ENCODE assay signal across 8 cellular contexts in genomic region chr19:41352609-41353465, GRCh38. TPM values are rescaled to one million over a fixed set of nuclear protein-coding genes. Genes with fewer than 3 reads are reported as not detected.
A peak's percentile ranks its signal among the peaks of the same experiment; 100 is the strongest.
DNase-seq lines count a peak whose midpoint lies in the region; ATAC-seq and TF ChIP-seq lines count a peak whose summit lies in the region.

No MANE protein-coding gene starts in this region.

- no peaks in the 10 kb centered on the region for H3K9me3 Mint-ChIP-seq in activated T-helper 1 cell treated with anti-CD3 and anti-CD28 coated beads, Interleukin-12 subunit alpha, Interleukin-12 subunit beta, Interleukin-2, Interleukin-4 antibody, amounts not matched to agents 30 ng/mL and 10 ng/mL and 1 ng/mL, durations not matched to agents 14 hours and 24 hours and 36 hours

- DNase-seq in ACHN (peak; percentile 71), PC-9 (peak in 1 of 2 experiments; percentile 73), foreskin fibroblast (peak in 1 of 2 donors; percentile 79)
- DNase-seq in activated T-helper 1 cell treated with anti-CD3 and anti-CD28 coated beads, Interleukin-12 subunit alpha, Interleukin-12 subunit beta, Interleukin-2, Interleukin-4 antibody, amounts not matched to agents 30 ng/mL and 10 ng/mL and 1 ng/mL, durations not matched to agents 14 hours and 24 hours and 36 hours (ENCODE audit: low spot score), result peak; percentile 70

- H3K9me2 ChIP-seq in PC-9 (ENCODE audit: insufficient read depth), result no peaks in the 10 kb centered on the region

- no peaks in the 10 kb centered on the region for H3K9me3 ChIP-seq in PC-9 (ENCODE audit: insufficient read depth, low read depth)
- no peaks in the 10 kb centered on the region for H3K9me3 ChIP-seq in neutrophil
- no peaks in the 10 kb centered on the region for H3K9me3 ChIP-seq in thymus (ENCODE audit: control insufficient read depth)

- ATAC-seq in HG03520 (IDR thresholded peaks at IDR 0.05; ENCODE audit: unreplicated experiment), result no peak

- H3K4me1 ChIP-seq in PC-9 (replicated peaks; ENCODE audit: insufficient read depth) (peaks cover 15% of the 10 kb centered on the region), neutrophil (ENCODE audit: control insufficient read depth in 1 of 2, insufficient read depth in 1 of 2, low read depth in 1 of 2, low read length in 1 of 2) (peaks cover 73 to 80% of the 10 kb centered on the region in 2 experiments), thymus (ENCODE audit: control insufficient read depth, insufficient read depth, low read length) (peaks cover 18% of the 10 kb centered on the region)

- H3K4me3 Mint-ChIP-seq in activated T-helper 1 cell treated with anti-CD3 and anti-CD28 coated beads, Interleukin-12 subunit alpha, Interleukin-12 subunit beta, Interleukin-2, Interleukin-4 antibody, amounts not matched to agents 30 ng/mL and 10 ng/mL and 1 ng/mL, durations not matched to agents 14 hours and 24 hours and 36 hours, result peak overlapping the region; percentile 95

- H4K20me1 ChIP-seq in PC-9 (ENCODE audit: insufficient read depth), result no peaks in the 10 kb centered on the region

- peak overlapping the region; percentile 95 for H3K27ac Mint-ChIP-seq in activated T-helper 1 cell treated with anti-CD3 and anti-CD28 coated beads, Interleukin-12 subunit alpha, Interleukin-12 subunit beta, Interleukin-2, Interleukin-4 antibody, amounts not matched to agents 30 ng/mL and 10 ng/mL and 1 ng/mL, durations not matched to agents 14 hours and 24 hours and 36 hours

- H3K4me3 ChIP-seq in PC-9 (peak overlapping the region; percentile 80), foreskin fibroblast (ENCODE audit: low read depth in 1 of 2, low read length in 2 of 2) (peak overlapping the region; percentile 83 to 84), neutrophil (ENCODE audit: low read depth in 1 of 2, low read length in 1 of 2) (peak overlapping the region; percentile 98 to 100), thymus (ENCODE audit: low read length) (peak overlapping the region; percentile 90)

- peak; percentile 60 for TF ChIP-seq CTCF in PC-9 (conservative IDR thresholded peaks at IDR 0.05)
- TF ChIP-seq CTCF in foreskin fibroblast (IDR thresholded peaks at IDR 0.05; ENCODE audit: low read depth, low read length), result peak; percentile 51
- peak; percentile 78 for TF ChIP-seq CTCF in neutrophil (IDR thresholded peaks at IDR 0.05)

- H2AFZ ChIP-seq in PC-9, result peak overlapping the region; percentile 74

- H3K4me2 ChIP-seq in PC-9, result peak overlapping the region; percentile 98

- H3F3A ChIP-seq in PC-9 (ENCODE audit: insufficient read depth, low read depth), result peaks cover 15% of the 10 kb centered on the region; the same call in 1 of the 2 replicates

- H3K27me3 Mint-ChIP-seq in activated T-helper 1 cell treated with anti-CD3 and anti-CD28 coated beads, Interleukin-12 subunit alpha, Interleukin-12 subunit beta, Interleukin-2, Interleukin-4 antibody, amounts not matched to agents 30 ng/mL and 10 ng/mL and 1 ng/mL, durations not matched to agents 14 hours and 24 hours and 36 hours (ENCODE audit: insufficient read depth), result no peaks in the 10 kb centered on the region

- H3K79me2 ChIP-seq in PC-9 (ENCODE audit: low read depth), result no peaks in the 10 kb centered on the region; the same call in 1 of the 2 replicates

- H3K27ac ChIP-seq in PC-9 (no peak overlapping the region), neutrophil (peak overlapping the region; percentile 98), thymus (ENCODE audit: low read depth) (peak overlapping the region; percentile 89)

- intact Hi-C loops in PC-9 (cut with micrococcal nuclease; ENCODE audit: unreplicated experiment), result loop anchor here (1.0 to 10.0 kb wide), 6 partner anchors 26 to 691 kb away; partner anchors contain the start of genes BCKDHA, CCDC97, DMAC2 and EXOSC5
- intact Hi-C loops in activated T-helper 1 cell treated with anti-CD3 and anti-CD28 coated beads, Interleukin-12 subunit alpha, Interleukin-12 subunit beta, Interleukin-2, Interleukin-4 antibody, amounts not matched to agents 30 ng/mL and 10 ng/mL and 1 ng/mL, durations not matched to agents 14 hours and 24 hours and 36 hours (cut with micrococcal nuclease), result loop anchor here (5.0 kb wide), 6 partner anchors 151 to 1006 kb away; partner anchors contain the start of genes C19orf47 and PLD3

- H3K27me3 ChIP-seq in PC-9 (ENCODE audit: insufficient read depth, low read depth) (no peaks in the 10 kb centered on the region), neutrophil (no peaks in the 10 kb centered on the region), thymus (ENCODE audit: control insufficient read depth, insufficient read depth) (no peaks in the 10 kb centered on the region)

- peaks cover 25% of the 10 kb centered on the region for H3K36me3 Mint-ChIP-seq in activated T-helper 1 cell treated with anti-CD3 and anti-CD28 coated beads, Interleukin-12 subunit alpha, Interleukin-12 subunit beta, Interleukin-2, Interleukin-4 antibody, amounts not matched to agents 30 ng/mL and 10 ng/mL and 1 ng/mL, durations not matched to agents 14 hours and 24 hours and 36 hours (ENCODE audit: low read depth)

- peaks cover 67% of the 10 kb centered on the region for H3K4me1 Mint-ChIP-seq in activated T-helper 1 cell treated with anti-CD3 and anti-CD28 coated beads, Interleukin-12 subunit alpha, Interleukin-12 subunit beta, Interleukin-2, Interleukin-4 antibody, amounts not matched to agents 30 ng/mL and 10 ng/mL and 1 ng/mL, durations not matched to agents 14 hours and 24 hours and 36 hours (ENCODE audit: low read depth)

- H3K36me3 ChIP-seq in PC-9 (ENCODE audit: low read depth), result no peaks in the 10 kb centered on the region
- H3K36me3 ChIP-seq in neutrophil, result peaks cover 18% of the 10 kb centered on the region
- peaks cover 10% of the 10 kb centered on the region for H3K36me3 ChIP-seq in thymus (ENCODE audit: control insufficient read depth, insufficient read depth)

- POLR2A ChIA-PET in PC-9 (lab: Charles Lee; ENCODE audit: unreplicated experiment), result interaction anchor here (0.6 to 0.9 kb wide), 5 partner anchors 28 to 1066 kb away, joined by 3 to 13 read pairs (median 3); no protein-coding TSS in a partner anchor

- TF ChIP-seq POLR2A in GM19193 (IDR thresholded peaks at IDR 0.05; ENCODE audit: extremely low read depth, insufficient read depth, insufficient read length), result peak; percentile 32

- CTCF ChIA-PET in PC-9 (lab: Charles Lee), result interaction anchor here (0.5 to 1.6 kb wide), 5 partner anchors 9 to 406 kb away, joined by 3 to 10 read pairs (median 6); partner anchors contain the start of genes B9D2 and HNRNPUL1

- BruUV-seq in PC-9 (replicated peaks; lab: Mats Ljungman, UMichigan), result no TSS peak

- in situ Hi-C loops in ACHN (cut with HindIII; ENCODE audit: low pct_ligation_motif_present, low pct_unique_long_range_greater_than_20kb, low sequenced_read_pairs), result no loop called here

- under 1% methylated on average over 71 of the region's 71 CpGs for WGBS in thymus

RNA-seq across cellular contexts. Expression of gene TGFB1, which starts 0.9 kb away (rescaled TPM):
- 67.9 and 74.9 TPM in 2 replicates for total RNA-seq in PC-9 (2021)
- 108 and 112 TPM in 2 replicates for total RNA-seq in activated T-helper 1 cell treated with anti-CD3 and anti-CD28 coated beads, Interleukin-12 subunit alpha, Interleukin-12 subunit beta, Interleukin-2, Interleukin-4 antibody, amounts not matched to agents 30 ng/mL and 10 ng/mL and 1 ng/mL, durations not matched to agents 14 hours and 24 hours and 36 hours
- polyA plus RNA-seq in thymus, result 24.8 TPM

RNA-seq across cellular contexts. Expression of gene B9D2, which starts 11.1 kb away (rescaled TPM):
- total RNA-seq in PC-9 (2021), result 8.0 and 10.8 TPM in 2 replicates
- 4.4 and 4.5 TPM in 2 replicates for total RNA-seq in activated T-helper 1 cell treated with anti-CD3 and anti-CD28 coated beads, Interleukin-12 subunit alpha, Interleukin-12 subunit beta, Interleukin-2, Interleukin-4 antibody, amounts not matched to agents 30 ng/mL and 10 ng/mL and 1 ng/mL, durations not matched to agents 14 hours and 24 hours and 36 hours
- 9.0 TPM for polyA plus RNA-seq in thymus

RNA-seq across cellular contexts. Expression of gene TMEM91, which starts 23.5 kb away (rescaled TPM):
- 21.9 and 31.0 TPM in 2 replicates for total RNA-seq in PC-9 (2021)
- total RNA-seq in activated T-helper 1 cell treated with anti-CD3 and anti-CD28 coated beads, Interleukin-12 subunit alpha, Interleukin-12 subunit beta, Interleukin-2, Interleukin-4 antibody, amounts not matched to agents 30 ng/mL and 10 ng/mL and 1 ng/mL, durations not matched to agents 14 hours and 24 hours and 36 hours, result 2.8 and 2.9 TPM in 2 replicates
- polyA plus RNA-seq in thymus, result 30.8 TPM

RNA-seq across cellular contexts. Expression of gene CCDC97, which starts 42.9 kb away (rescaled TPM):
- total RNA-seq in PC-9 (2021), result 24.1 and 26.4 TPM in 2 replicates
- 35.3 and 36.1 TPM in 2 replicates for total RNA-seq in activated T-helper 1 cell treated with anti-CD3 and anti-CD28 coated beads, Interleukin-12 subunit alpha, Interleukin-12 subunit beta, Interleukin-2, Interleukin-4 antibody, amounts not matched to agents 30 ng/mL and 10 ng/mL and 1 ng/mL, durations not matched to agents 14 hours and 24 hours and 36 hours
- polyA plus RNA-seq in thymus, result 15.4 TPM

RNA-seq across cellular contexts. Expression of gene EXOSC5, which starts 44.3 kb away (rescaled TPM):
- total RNA-seq in PC-9 (2021), result 37.7 and 43.7 TPM in 2 replicates
- 59.3 and 66.6 TPM in 2 replicates for total RNA-seq in activated T-helper 1 cell treated with anti-CD3 and anti-CD28 coated beads, Interleukin-12 subunit alpha, Interleukin-12 subunit beta, Interleukin-2, Interleukin-4 antibody, amounts not matched to agents 30 ng/mL and 10 ng/mL and 1 ng/mL, durations not matched to agents 14 hours and 24 hours and 36 hours
- 20.3 TPM for polyA plus RNA-seq in thymus
